Comparison of ENCODE assay signal across 1 cellular context in genomic region chr18:45785015-45785597, GRCh38.
TF ChIP-seq lines count a peak whose summit lies in the region.

No MANE protein-coding gene starts in this region.

TF ChIP-seq in HepG2, 621 proteins besides CTCF, POLR2A, EP300 and RAD21:
- TF ChIP-seq HOMEZ (CRISPR knock-in tag; IDR thresholded peaks at IDR 0.05; ENCODE audit: low read depth) (no peak), NPAS2 (CRISPR knock-in tag; IDR thresholded peaks at IDR 0.05; ENCODE audit: borderline replicate concordance) (no peak), SP140L (CRISPR knock-in tag; IDR thresholded peaks at IDR 0.05; ENCODE audit: borderline replicate concordance) (no peak), ERF (CRISPR knock-in tag; IDR thresholded peaks at IDR 0.05) (no peak), MIER3 (CRISPR knock-in tag; IDR thresholded peaks at IDR 0.05; ENCODE audit: borderline replicate concordance) (no peak), TCF7 (IDR thresholded peaks at IDR 0.05; ENCODE audit: low read depth) (no peak), ZNF550 (CRISPR knock-in tag; IDR thresholded peaks at IDR 0.05; ENCODE audit: borderline replicate concordance) (no peak), NR2F6 (IDR thresholded peaks at IDR 0.05) (no peak), NR2F6 (CRISPR knock-in tag; IDR thresholded peaks at IDR 0.05) (no peak), PREB (CRISPR knock-in tag; IDR thresholded peaks at IDR 0.05) (no peak), GTF2F1 (IDR thresholded peaks at IDR 0.05; ENCODE audit: low read length) (no peak), ZNF431 (CRISPR knock-in tag; IDR thresholded peaks at IDR 0.05; ENCODE audit: borderline replicate concordance, low read depth) (no peak), ZIK1 (CRISPR knock-in tag; IDR thresholded peaks at IDR 0.05; ENCODE audit: borderline replicate concordance, low read depth) (no peak), ZNF234 (CRISPR knock-in tag; conservative IDR thresholded peaks at IDR 0.05) (no peak)
- TF ChIP-seq, protein P1, sequence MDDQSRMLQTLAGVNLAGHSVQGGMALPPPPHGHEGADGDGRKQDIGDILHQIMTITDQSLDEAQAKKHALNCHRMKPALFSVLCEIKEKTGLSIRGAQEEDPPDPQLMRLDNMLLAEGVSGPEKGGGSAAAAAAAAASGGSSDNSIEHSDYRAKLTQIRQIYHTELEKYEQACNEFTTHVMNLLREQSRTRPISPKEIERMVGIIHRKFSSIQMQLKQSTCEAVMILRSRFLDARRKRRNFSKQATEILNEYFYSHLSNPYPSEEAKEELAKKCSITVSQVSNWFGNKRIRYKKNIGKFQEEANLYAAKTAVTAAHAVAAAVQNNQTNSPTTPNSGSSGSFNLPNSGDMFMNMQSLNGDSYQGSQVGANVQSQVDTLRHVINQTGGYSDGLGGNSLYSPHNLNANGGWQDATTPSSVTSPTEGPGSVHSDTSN (CRISPR knock-in tag; IDR thresholded peaks at IDR 0.05; ENCODE audit: borderline replicate concordance): no peak
- TF ChIP-seq, protein P2, sequence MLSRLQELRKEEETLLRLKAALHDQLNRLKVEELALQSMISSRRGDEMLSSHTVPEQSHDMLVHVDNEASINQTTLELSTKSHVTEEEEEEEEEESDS (CRISPR knock-in tag; IDR thresholded peaks at IDR 0.05; ENCODE audit: borderline replicate concordance): no peak
- TF ChIP-seq, protein P3, sequence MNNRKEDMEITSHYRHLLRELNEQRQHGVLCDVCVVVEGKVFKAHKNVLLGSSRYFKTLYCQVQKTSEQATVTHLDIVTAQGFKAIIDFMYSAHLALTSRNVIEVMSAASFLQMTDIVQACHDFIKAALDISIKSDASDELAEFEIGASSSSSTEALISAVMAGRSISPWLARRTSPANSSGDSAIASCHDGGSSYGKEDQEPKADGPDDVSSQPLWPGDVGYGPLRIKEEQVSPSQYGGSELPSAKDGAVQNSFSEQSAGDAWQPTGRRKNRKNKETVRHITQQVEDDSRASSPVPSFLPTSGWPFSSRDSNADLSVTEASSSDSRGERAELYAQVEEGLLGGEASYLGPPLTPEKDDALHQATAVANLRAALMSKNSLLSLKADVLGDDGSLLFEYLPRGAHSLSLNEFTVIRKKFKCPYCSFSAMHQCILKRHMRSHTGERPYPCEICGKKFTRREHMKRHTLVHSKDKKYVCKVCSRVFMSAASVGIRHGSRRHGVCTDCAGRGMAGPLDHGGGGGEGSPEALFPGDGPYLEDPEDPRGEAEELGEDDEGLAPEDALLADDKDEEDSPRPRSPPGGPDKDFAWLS (CRISPR knock-in tag; IDR thresholded peaks at IDR 0.05; ENCODE audit: borderline replicate concordance): no peak
- TF ChIP-seq, protein P4, sequence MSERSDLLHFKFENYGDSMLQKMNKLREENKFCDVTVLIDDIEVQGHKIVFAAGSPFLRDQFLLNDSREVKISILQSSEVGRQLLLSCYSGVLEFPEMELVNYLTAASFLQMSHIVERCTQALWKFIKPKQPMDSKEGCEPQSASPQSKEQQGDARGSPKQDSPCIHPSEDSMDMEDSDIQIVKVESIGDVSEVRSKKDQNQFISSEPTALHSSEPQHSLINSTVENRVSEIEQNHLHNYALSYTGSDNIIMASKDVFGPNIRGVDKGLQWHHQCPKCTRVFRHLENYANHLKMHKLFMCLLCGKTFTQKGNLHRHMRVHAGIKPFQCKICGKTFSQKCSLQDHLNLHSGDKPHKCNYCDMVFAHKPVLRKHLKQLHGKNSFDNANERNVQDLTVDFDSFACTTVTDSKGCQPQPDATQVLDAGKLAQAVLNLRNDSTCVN (CRISPR knock-in tag; IDR thresholded peaks at IDR 0.05; ENCODE audit: borderline replicate concordance): no peak
- TF ChIP-seq, protein P5, sequence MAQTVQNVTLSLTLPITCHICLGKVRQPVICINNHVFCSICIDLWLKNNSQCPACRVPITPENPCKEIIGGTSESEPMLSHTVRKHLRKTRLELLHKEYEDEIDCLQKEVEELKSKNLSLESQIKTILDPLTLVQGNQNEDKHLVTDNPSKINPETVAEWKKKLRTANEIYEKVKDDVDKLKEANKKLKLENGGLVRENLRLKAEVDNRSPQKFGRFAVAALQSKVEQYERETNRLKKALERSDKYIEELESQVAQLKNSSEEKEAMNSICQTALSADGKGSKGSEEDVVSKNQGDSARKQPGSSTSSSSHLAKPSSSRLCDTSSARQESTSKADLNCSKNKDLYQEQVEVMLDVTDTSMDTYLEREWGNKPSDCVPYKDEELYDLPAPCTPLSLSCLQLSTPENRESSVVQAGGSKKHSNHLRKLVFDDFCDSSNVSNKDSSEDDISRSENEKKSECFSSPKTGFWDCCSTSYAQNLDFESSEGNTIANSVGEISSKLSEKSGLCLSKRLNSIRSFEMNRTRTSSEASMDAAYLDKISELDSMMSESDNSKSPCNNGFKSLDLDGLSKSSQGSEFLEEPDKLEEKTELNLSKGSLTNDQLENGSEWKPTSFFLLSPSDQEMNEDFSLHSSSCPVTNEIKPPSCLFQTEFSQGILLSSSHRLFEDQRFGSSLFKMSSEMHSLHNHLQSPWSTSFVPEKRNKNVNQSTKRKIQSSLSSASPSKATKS (CRISPR knock-in tag; IDR thresholded peaks at IDR 0.05): no peak
TF ChIP-seq in HepG2: peak in this region for 0.
